In the genomic region with DNA sequence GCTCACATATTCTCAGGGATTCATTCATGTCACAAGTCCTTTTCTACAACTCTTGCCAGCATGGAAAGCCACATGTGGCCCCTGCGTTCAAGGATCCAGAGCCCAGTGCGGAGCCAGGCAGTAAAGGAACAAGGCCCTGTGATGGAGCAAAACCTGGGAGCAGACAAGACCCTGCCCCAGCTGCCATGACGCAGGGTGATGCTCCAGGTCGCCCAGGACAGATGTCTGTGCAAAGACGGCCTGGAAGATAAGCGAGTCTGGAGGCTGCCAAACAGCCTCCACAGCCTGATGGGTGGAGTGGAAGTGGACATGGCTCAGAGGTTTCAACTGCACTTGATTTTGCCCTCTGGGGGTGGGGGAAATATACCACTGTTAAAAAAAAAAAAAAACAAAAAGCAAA, we compare ENCODE assay signal across 16 cellular contexts.
"Had no signal": no experiment of that assay in that cellular context is flagged by ENCODE, and none has a peak within 500 bp of the region (broad histone marks: within the 10 kb centered on the region; RNA-seq: fewer than 3 reads in every experiment).

No MANE protein-coding gene starts in this region.

- H3K4me1 ChIP-seq: gastrocnemius medialis, right atrium auricular region, suprapubic skin, thyroid gland had no signal

- DNase-seq: effector memory CD4-positive, alpha-beta T cell; gastrocnemius medialis; glutamatergic neuron; left colon; mesendoderm; naive thymus-derived CD4-positive, alpha-beta T cell; nephron progenitor cell; small intestine; stimulated activated CD4-positive, alpha-beta T cell treated with anti-CD3 and anti-CD28 coated beads, Interleukin-4, amount 100 ng/mL, for 1 hour; stimulated activated CD8-positive, alpha-beta memory T cell treated with anti-CD3 and anti-CD28 coated beads, Interleukin-4, amount 100 ng/mL, for 48 hours; stimulated activated naive CD8-positive, alpha-beta T cell treated with anti-CD3 and anti-CD28 coated beads, Interleukin-15, Interleukin-2, amounts not matched to agents 100 U/mL and 50 U/mL, for 24 hours; thyroid gland had no signal

- H3K9me3 ChIP-seq: gastrocnemius medialis, right atrium auricular region, suprapubic skin, thyroid gland had no signal

- H3K4me3 ChIP-seq: gastrocnemius medialis, right atrium auricular region, suprapubic skin, thyroid gland had no signal

- ATAC-seq: esophagus mucosa; gastrocnemius medialis; left colon; naive thymus-derived CD4-positive, alpha-beta T cell; stimulated activated effector memory CD8-positive, alpha-beta T cell treated with anti-CD3 and anti-CD28 coated beads, Interleukin-12 subunit alpha, Interleukin-12 subunit beta, amount 100 ng/mL, for 72 hours; stimulated activated naive CD8-positive, alpha-beta T cell treated with anti-CD3 and anti-CD28 coated beads, Interleukin-15, Interleukin-2, amounts not matched to agents 100 U/mL and 50 U/mL, for 24 hours had no signal

- H3K36me3 ChIP-seq: gastrocnemius medialis, right atrium auricular region, suprapubic skin, thyroid gland had no signal

- H3K27me3 ChIP-seq: gastrocnemius medialis, right atrium auricular region, thyroid gland had no signal

- H3K27ac ChIP-seq: gastrocnemius medialis, right atrium auricular region, suprapubic skin, thyroid gland had no signal
